In genomic region chr19:39539519-39540332, GRCh38 we compare ENCODE assay signal across 1 cellular context.
TF ChIP-seq lines count a peak whose summit lies in the region.

EID2 (minus strand) TSS chr19:39540161; CDS start chr19:39540079, 82 bp downstream.

TF ChIP-seq in HEK293, 187 proteins besides CTCF, POLR2A, EP300 and RAD21 (continued from another document):
- no peak for TF ChIP-seq ZNF248 (tag by site-specific recombination; IDR thresholded peaks at IDR 0.05)
- TF ChIP-seq ZNF76 (tag by site-specific recombination; IDR thresholded peaks at IDR 0.05; ENCODE audit: borderline replicate concordance, low read depth), result 0 out of 2 replicates have a peak, but pooled peaks have one; percentile 21
- no peak; the same call in 1 of the 2 replicates for TF ChIP-seq ZBTB21 (tag by site-specific recombination; IDR thresholded peaks at IDR 0.05)
- TF ChIP-seq ZNF837 (tag by site-specific recombination; IDR thresholded peaks at IDR 0.05), result no peak
